Comparison of ENCODE assay signal across 8 cellular contexts in genomic region chr16:71358464-71359031, GRCh38.
DNase-seq lines count a peak whose midpoint lies in the region; ATAC-seq lines count a peak whose summit lies in the region.

Gene CALB2, plus strand, starts transcription at chr16:71358723. Its CDS starts 70 bp downstream, at chr16:71358793.

- no peak within 1 kb of the TSS for H3K9ac ChIP-seq in duodenal mucosa (ENCODE audit: low read depth in 1 of 2, low read length in 2 of 2)

- no peak within 1 kb of the TSS for H3K27ac ChIP-seq in duodenal mucosa (ENCODE audit: low read depth, low read length)

- peak; percentile 92 for ATAC-seq in HG02759 (IDR thresholded peaks at IDR 0.05; ENCODE audit: unreplicated experiment)

- no peaks in the 10 kb centered on the region for H3K9me3 ChIP-seq in duodenal mucosa (ENCODE audit: control insufficient read depth in 1 of 2, low read length in 2 of 2)

- no peaks in the 10 kb centered on the region for H3K36me3 ChIP-seq in duodenal mucosa (ENCODE audit: control insufficient read depth in 1 of 2, insufficient read depth in 2 of 2, low read length in 2 of 2)

- peaks cover 7 to 21% of the 10 kb centered on the region in 2 donors for H3K27me3 ChIP-seq in duodenal mucosa (ENCODE audit: control insufficient read depth in 1 of 2, insufficient read depth in 2 of 2, low read length in 2 of 2)

- peak; percentile 42 to 71 for DNase-seq in NCI-H524 (lab: John Stamatoyannopoulos, UW)
- no peak for DNase-seq in NCI-H524 treated with DMSO at 0.1 percent for 48 hours (lab: John Stamatoyannopoulos, UW)
- DNase-seq in NCI-H1694 treated with DMSO at 0.1 percent for 48 hours (lab: John Stamatoyannopoulos, UW) = peak; percentile 46
- DNase-seq in activated CD4-positive, alpha-beta T cell treated with anti-CD3 and anti-CD28 coated beads, Interleukin-2, amount 50 U/mL, for 4 hours = peak; percentile 44 to 46
- DNase-seq in medulla oblongata (ENCODE audit: extremely low spot score) = peak; percentile 46
- peak; percentile 5 for DNase-seq in stimulated activated CD8-positive, alpha-beta memory T cell treated with anti-CD3 and anti-CD28 coated beads, Interleukin-12 subunit alpha, Interleukin-12 subunit beta, amount 100 ng/mL, for 24 hours (ENCODE audit: extremely low read depth)

- H3K4me3 ChIP-seq in duodenal mucosa (ENCODE audit: low read depth in 1 of 2, low read length in 2 of 2) = peak within 1 kb of the TSS; percentile 38 to 43

- H3K4me1 ChIP-seq in duodenal mucosa (ENCODE audit: control insufficient read depth in 1 of 2, insufficient read depth in 2 of 2, low read length in 2 of 2) = peaks cover 0 to 3% of the 10 kb centered on the region in 2 donors
